9 cellular contexts compared by ENCODE assay signal in genomic region chr20:53774487-53775203, GRCh38.
DNase-seq lines count a peak whose midpoint lies in the region; ATAC-seq and TF ChIP-seq lines count a peak whose summit lies in the region.
"Had no signal": no experiment of that assay in that cellular context is flagged by ENCODE, and none has a peak within 500 bp of the region (broad histone marks: within the 10 kb centered on the region; RNA-seq: fewer than 3 reads in every experiment).

No MANE protein-coding gene starts in this region.

- peak; percentile 85 for DNase-seq in AG04449 (ENCODE audit: low read depth, low spot score)
- peak; percentile 100 for DNase-seq in M059J (ENCODE audit: low read depth)
- DNase-seq in choroid plexus epithelial cell (ENCODE audit: low read depth) = peak; percentile 79
- no peak for DNase-seq in HEK293T (ENCODE audit: extremely low spot score)
- no peak for DNase-seq in OCI-M1 (lab: John Stamatoyannopoulos, UW)
- DNase-seq in NCI-H128 (lab: John Stamatoyannopoulos, UW; ENCODE audit: unreplicated experiment) = no peak
- DNase-seq: activated T-cell treated with anti-CD3 and anti-CD28 coated beads, Interleukin-2, amount 50 U/mL, for 72 hours had no signal

- no peaks in the 10 kb centered on the region for H3K9me3 ChIP-seq in muscle layer of colon (ENCODE audit: low read length)

- no peak for ATAC-seq in GM21737 (IDR thresholded peaks at IDR 0.05; ENCODE audit: unreplicated experiment)

- CTCF ChIA-PET in AG04449 (lab: Yijun Ruan, JAX) = interaction anchor here (0.9 to 1.2 kb wide), 2 partner anchors 11 to 141 kb away, joined by 3 to 9 read pairs; no protein-coding TSS in a partner anchor
- CTCF ChIA-PET in HEK293T (lab: Yijun Ruan, JAX) = no interaction called here

- TF ChIP-seq CTCF in AG04449 (IDR thresholded peaks at IDR 0.05; ENCODE audit: insufficient read depth, low read length, missing control alignments) (no peak), choroid plexus epithelial cell (conservative IDR thresholded peaks at IDR 0.05; ENCODE audit: low read depth, low read length) (no peak)

- no peaks in the 10 kb centered on the region for H3K36me3 ChIP-seq in muscle layer of colon (ENCODE audit: insufficient read depth, low read length)

- POLR2A ChIA-PET in AG04449 (lab: Yijun Ruan, JAX) = interaction anchor here (1.0 to 2.6 kb wide), 8 partner anchors 32 to 192 kb away, joined by 3 to 11 read pairs (median 4); partner anchors contain the start of gene ZNF217
- POLR2A ChIA-PET in HEK293T (lab: Yijun Ruan, JAX) = no interaction called here

- no peak overlapping the region for H3K9ac ChIP-seq in muscle layer of colon (ENCODE audit: low read length)

- no peaks in the 10 kb centered on the region for H3K27me3 ChIP-seq in muscle layer of colon (ENCODE audit: control insufficient read depth in 1 of 2, insufficient read depth in 2 of 2, low read length in 2 of 2)

- H3K27ac ChIP-seq in muscle layer of colon (ENCODE audit: low read depth, low read length) = peak overlapping the region; percentile 53

- H3K4me1 ChIP-seq in muscle layer of colon (ENCODE audit: insufficient read depth, low read length) = peaks cover 14% of the 10 kb centered on the region

- no peak overlapping the region for H3K4me3 ChIP-seq in AG04449 (ENCODE audit: low read depth, low read length)
- H3K4me3 ChIP-seq in choroid plexus epithelial cell (ENCODE audit: low read depth, low read length) = no peak overlapping the region
- no peak overlapping the region for H3K4me3 ChIP-seq in muscle layer of colon (ENCODE audit: low read depth in 1 of 2, low read length in 2 of 2)

TF ChIP-seq in HEK293T, 16 proteins besides CTCF, POLR2A, EP300 and RAD21:
- TF ChIP-seq HDGF (IDR thresholded peaks at IDR 0.05; ENCODE audit: borderline replicate concordance) = no peak
- TF ChIP-seq ELF4 (IDR thresholded peaks at IDR 0.05) = no peak
- TF ChIP-seq TARDBP (IDR thresholded peaks at IDR 0.05) = no peak
- TF ChIP-seq FOXM1 (IDR thresholded peaks at IDR 0.05; ENCODE audit: borderline replicate concordance) = no peak
- no peak for TF ChIP-seq FOXK2 (IDR thresholded peaks at IDR 0.05)
- TF ChIP-seq PKNOX1 (IDR thresholded peaks at IDR 0.05) = no peak
- TF ChIP-seq ZNF384 (IDR thresholded peaks at IDR 0.05) = no peak
- no peak for TF ChIP-seq BHLHE40 (IDR thresholded peaks at IDR 0.05; ENCODE audit: borderline replicate concordance)
- no peak for TF ChIP-seq NFRKB (IDR thresholded peaks at IDR 0.05)

Comparison
In these comparisons a context has a peak if more than half of its experiments do, and no peak if none do; other contexts are left out.
1. DNase-seq: peak in AG04449 (single experiment), M059J (single experiment) and choroid plexus epithelial cell (single experiment); none in HEK293T (single experiment), OCI-M1 (single experiment) and NCI-H128 (single experiment).